ENCODE assay signal across 14 cellular contexts in the genomic region with DNA sequence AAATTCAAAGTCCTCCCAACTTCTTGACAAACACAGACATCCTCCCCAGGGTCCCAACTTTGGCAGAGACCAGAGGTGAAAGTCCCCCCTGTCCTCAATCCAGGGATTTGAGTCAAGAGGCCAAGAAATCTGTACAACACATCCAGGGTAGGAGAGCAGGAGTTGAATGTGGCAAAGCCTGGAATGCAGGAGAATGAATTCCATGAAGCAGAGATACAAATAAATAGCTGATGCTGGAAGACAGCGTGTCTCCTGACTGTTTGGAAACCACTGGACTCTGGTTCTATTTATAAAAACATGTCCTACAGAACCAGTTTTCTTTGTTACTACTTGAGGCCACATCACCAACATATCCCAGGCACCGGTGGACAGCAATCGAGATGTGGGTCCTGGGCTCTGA. TPM values are rescaled to one million over a fixed set of nuclear protein-coding genes. Genes with fewer than 3 reads are reported as not detected.
A peak's percentile ranks its signal among the peaks of the same experiment; 100 is the strongest.
DNase-seq lines count a peak whose midpoint lies in the region; ATAC-seq, FAIRE-seq and TF ChIP-seq lines count a peak whose summit lies in the region.
"Had no signal": no experiment of that assay in that cellular context is flagged by ENCODE, and none has a peak within 500 bp of the region (broad histone marks: within the 10 kb centered on the region; RNA-seq: fewer than 3 reads in every experiment).

No MANE protein-coding gene starts in this region.

- peaks cover 14% of the 10 kb centered on the region for H3K4me1 Mint-ChIP-seq in astrocyte (ENCODE audit: low read depth, unreplicated experiment)

- H3K27me3 ChIP-seq in left ventricle myocardium inferior (ENCODE audit: low read depth), result peaks cover 64% of the 10 kb centered on the region
- no peaks in the 10 kb centered on the region for H3K27me3 ChIP-seq in astrocyte (ENCODE audit: insufficient read depth, low read length)
- no peaks in the 10 kb centered on the region for H3K27me3 ChIP-seq in tibial artery

- H3K9me3 ChIP-seq in left ventricle myocardium inferior (replicated peaks), result no peaks in the 10 kb centered on the region
- H3K9me3 ChIP-seq in astrocyte (ENCODE audit: insufficient read depth, low read depth, low read length), result no peaks in the 10 kb centered on the region
- H3K9me3 ChIP-seq in tibial artery, result no peaks in the 10 kb centered on the region

- 49 to 58% methylated on average over 3 of the region's 3 CpGs for whole genome bisulfite sequencing in lower leg skin, 2 donors

- no peaks in the 10 kb centered on the region for H3K36me3 Mint-ChIP-seq in astrocyte (ENCODE audit: low read depth, unreplicated experiment)

- ATAC-seq in Right ventricle myocardium inferior, result peak; percentile 34
- no peak for ATAC-seq in HG03354 (IDR thresholded peaks at IDR 0.05; ENCODE audit: poor library complexity, severe bottlenecking, unreplicated experiment)
- ATAC-seq in HG02610 (IDR thresholded peaks at IDR 0.05; ENCODE audit: unreplicated experiment), result no peak

- H3K27me3 Mint-ChIP-seq in astrocyte (ENCODE audit: low read depth, unreplicated experiment), result peaks cover 5% of the 10 kb centered on the region

- intact Hi-C loops in Right ventricle myocardium inferior (cut with DNase I), result no loop called here
- intact Hi-C loops in left ventricle myocardium inferior (cut with micrococcal nuclease), result no loop called here
- intact Hi-C loops in lower leg skin (cut with DNase I; ENCODE audit: low total_unique reads), result no loop called here
- intact Hi-C loops in tibial artery (cut with DNase I; ENCODE audit: low total_unique reads), result no loop called here

- H3K9me3 Mint-ChIP-seq in astrocyte (ENCODE audit: unreplicated experiment), result no peaks in the 10 kb centered on the region
- H3K9me3 Mint-ChIP-seq: CD4-positive, alpha-beta T cell had no signal

- FAIRE-seq in astrocyte (lab: Jason Lieb, UNC), result peak; percentile 69

- H2AFZ ChIP-seq in astrocyte (ENCODE audit: low read depth, low read length), result no peak overlapping the region
- H2AFZ ChIP-seq: PC-9 had no signal

- DNase-seq in Right ventricle myocardium inferior (ENCODE audit: missing footprints) (no peak), left ventricle myocardium inferior (no peak), astrocyte (ENCODE audit: low read depth) (peak; percentile 29), lower leg skin (ENCODE audit: low spot score in 2 of 2) (peak; percentile 56 to 88), tibial artery (peak; percentile 60 to 76), NCI-H1417 (lab: John Stamatoyannopoulos, UW) (no peak)
- DNase-seq: 8988T; CD4-positive, alpha-beta T cell; NCI-H146; NCI-H345; NCI-H526 treated with DMSO at 0.1 percent for 48 hours; PC-9 had no signal

- no peak overlapping the region for H3K27ac Mint-ChIP-seq in astrocyte (ENCODE audit: unreplicated experiment)
- H3K27ac Mint-ChIP-seq: CD4-positive, alpha-beta T cell had no signal

- H3K4me3 ChIP-seq in left ventricle myocardium inferior, result no peak overlapping the region
- H3K4me3 ChIP-seq in astrocyte (ENCODE audit: insufficient read depth, low read depth, low read length), result no peak overlapping the region
- no peak overlapping the region for H3K4me3 ChIP-seq in lower leg skin (ENCODE audit: low read depth, poor library complexity, severe bottlenecking)
- no peak overlapping the region for H3K4me3 ChIP-seq in tibial artery
- H3K4me3 ChIP-seq: PC-9 had no signal

- H3K27ac ChIP-seq in left ventricle myocardium inferior (replicated peaks) (no peak overlapping the region), astrocyte (ENCODE audit: low read depth, low read length) (no peak overlapping the region), tibial artery (peak overlapping the region; percentile 6 to 53)
- H3K27ac ChIP-seq: PC-9 had no signal

- H3K4me3 Mint-ChIP-seq in astrocyte (ENCODE audit: unreplicated experiment), result no peak overlapping the region
- H3K4me3 Mint-ChIP-seq: CD4-positive, alpha-beta T cell had no signal

- TF ChIP-seq CTCF in left ventricle myocardium inferior (IDR thresholded peaks at IDR 0.05; ENCODE audit: borderline replicate concordance) (no peak), astrocyte (IDR thresholded peaks at IDR 0.05; ENCODE audit: insufficient read depth, low read depth, low read length) (no peak), lower leg skin (IDR thresholded peaks at IDR 0.05) (no peak), tibial artery (IDR thresholded peaks at IDR 0.05) (no peak)

- H3K36me3 ChIP-seq in left ventricle myocardium inferior (no peaks in the 10 kb centered on the region), astrocyte (ENCODE audit: insufficient read depth, low read length) (no peaks in the 10 kb centered on the region), tibial artery (no peaks in the 10 kb centered on the region)

- no peak overlapping the region for H3K9ac ChIP-seq in astrocyte (ENCODE audit: low read length)

- peaks cover 16% of the 10 kb centered on the region for H3K4me1 ChIP-seq in left ventricle myocardium inferior
- H3K4me1 ChIP-seq in astrocyte (ENCODE audit: insufficient read depth, low read length), result peaks cover under 1% of the 10 kb centered on the region
- peaks cover 0 to 23% (median 0%) of the 10 kb centered on the region in 4 donors for H3K4me1 ChIP-seq in tibial artery

- TF ChIP-seq POLR2A in lower leg skin (IDR thresholded peaks at IDR 0.05), result no peak

- no peak overlapping the region for H3K4me2 ChIP-seq in astrocyte (ENCODE audit: low read length)
- H3K4me2 ChIP-seq: PC-9 had no signal

- H4K20me1 ChIP-seq in astrocyte (ENCODE audit: insufficient read depth, low read length), result no peaks in the 10 kb centered on the region

- H3K79me2 ChIP-seq in astrocyte (ENCODE audit: insufficient read depth, low read length), result no peaks in the 10 kb centered on the region

RNA-seq across cellular contexts. Expression of a gene that starts 43.7 kb away (rescaled TPM):
- total RNA-seq in Right ventricle myocardium inferior (12.4 TPM), left ventricle myocardium inferior (22.7 TPM), astrocyte (20.7 and 33.0 TPM in 2 replicates), lower leg skin (10 to 100 TPM; 12.4 to 66.0 (median 22.8) TPM)
- total RNA-seq: CD4-positive, alpha-beta T cell; PC-9 had no signal

Comparison
In these comparisons a context has a peak if more than half of its experiments do, and no peak if none do; other contexts are left out.
1. DNase-seq: peak in astrocyte (single experiment), lower leg skin (2 of 2) and tibial artery (2 of 2); none in Right ventricle myocardium inferior (single experiment), left ventricle myocardium inferior (single experiment) and NCI-H1417 (0 of 3).
2. H3K27ac ChIP-seq: peak in tibial artery (2 of 2); none in left ventricle myocardium inferior (single experiment) and astrocyte (single experiment).